8 cellular contexts compared by ENCODE assay signal in the genomic region with DNA sequence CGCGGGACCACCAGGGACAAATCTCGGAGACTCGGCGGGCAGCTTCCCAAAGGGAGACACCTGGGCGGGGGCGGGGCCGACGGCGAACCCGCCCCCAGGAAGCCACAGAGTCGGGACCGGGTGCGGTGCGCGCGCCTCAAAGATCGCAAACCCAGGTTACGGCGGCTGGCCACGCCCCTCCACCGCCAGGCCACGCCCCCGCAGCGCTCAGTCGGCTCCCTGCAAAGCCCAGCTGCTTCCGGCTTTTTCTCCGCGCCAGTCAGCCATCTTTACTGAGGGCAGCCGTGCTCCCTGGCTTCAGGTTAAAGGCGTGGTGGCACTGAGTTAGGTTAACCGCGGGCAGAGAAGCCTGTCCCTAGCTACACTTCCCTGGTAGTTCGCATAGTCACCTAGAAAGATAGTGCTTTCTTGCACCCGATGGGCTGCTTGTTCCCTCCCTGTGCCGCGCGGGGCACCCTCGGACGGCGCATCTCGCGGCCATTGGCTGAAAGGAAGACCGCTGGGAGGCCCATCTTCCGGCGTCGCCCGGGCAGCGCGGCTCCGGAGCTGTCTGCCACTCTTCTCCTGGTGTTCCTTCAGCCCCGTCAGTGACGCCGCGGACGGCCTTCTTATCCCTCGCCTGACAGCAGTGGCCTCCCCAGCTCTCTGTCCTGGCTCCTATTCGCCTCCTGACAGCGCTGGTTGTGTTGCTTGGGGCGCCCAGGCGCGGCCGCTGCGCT. TPM values are rescaled to one million over a fixed set of nuclear protein-coding genes. Genes with fewer than 3 reads are reported as not detected.
DNase-seq lines count a peak whose midpoint lies in the region; ATAC-seq, FAIRE-seq and TF ChIP-seq lines count a peak whose summit lies in the region.

A gene with protein sequence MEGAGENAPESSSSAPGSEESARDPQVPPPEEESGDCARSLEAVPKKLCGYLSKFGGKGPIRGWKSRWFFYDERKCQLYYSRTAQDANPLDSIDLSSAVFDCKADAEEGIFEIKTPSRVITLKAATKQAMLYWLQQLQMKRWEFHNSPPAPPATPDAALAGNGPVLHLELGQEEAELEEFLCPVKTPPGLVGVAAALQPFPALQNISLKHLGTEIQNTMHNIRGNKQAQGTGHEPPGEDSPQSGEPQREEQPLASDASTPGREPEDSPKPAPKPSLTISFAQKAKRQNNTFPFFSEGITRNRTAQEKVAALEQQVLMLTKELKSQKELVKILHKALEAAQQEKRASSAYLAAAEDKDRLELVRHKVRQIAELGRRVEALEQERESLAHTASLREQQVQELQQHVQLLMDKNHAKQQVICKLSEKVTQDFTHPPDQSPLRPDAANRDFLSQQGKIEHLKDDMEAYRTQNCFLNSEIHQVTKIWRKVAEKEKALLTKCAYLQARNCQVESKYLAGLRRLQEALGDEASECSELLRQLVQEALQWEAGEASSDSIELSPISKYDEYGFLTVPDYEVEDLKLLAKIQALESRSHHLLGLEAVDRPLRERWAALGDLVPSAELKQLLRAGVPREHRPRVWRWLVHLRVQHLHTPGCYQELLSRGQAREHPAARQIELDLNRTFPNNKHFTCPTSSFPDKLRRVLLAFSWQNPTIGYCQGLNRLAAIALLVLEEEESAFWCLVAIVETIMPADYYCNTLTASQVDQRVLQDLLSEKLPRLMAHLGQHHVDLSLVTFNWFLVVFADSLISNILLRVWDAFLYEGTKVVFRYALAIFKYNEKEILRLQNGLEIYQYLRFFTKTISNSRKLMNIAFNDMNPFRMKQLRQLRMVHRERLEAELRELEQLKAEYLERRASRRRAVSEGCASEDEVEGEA (minus strand): TSS at position 72 of the 719 bp plus-strand sequence. CDS start 108 bp downstream, outside the sequence.

- no peaks in the 10 kb centered on the region for H3K27me3 ChIP-seq in SU-DHL-6 (ENCODE audit: low read length)
- H3K27me3 ChIP-seq in adipocyte (replicated peaks; ENCODE audit: control insufficient read depth, insufficient read depth, low read length) = no peaks in the 10 kb centered on the region
- no peaks in the 10 kb centered on the region for H3K27me3 ChIP-seq in cardiac muscle cell
- no peaks in the 10 kb centered on the region for H3K27me3 ChIP-seq in parathyroid adenoma (ENCODE audit: control insufficient read depth, insufficient read depth, low read length)
- no peaks in the 10 kb centered on the region for H3K27me3 ChIP-seq in tibial artery

- peak; percentile 66 for FAIRE-seq in GM12891 (lab: Jason Lieb, UNC)

- DNase-seq in GM12891 (ENCODE audit: insufficient read length, low spot score) (peak; percentile 97), NCI-H1417 (lab: John Stamatoyannopoulos, UW) (peak; percentile 90 to 99 (median 99)), adipocyte (ENCODE audit: low read depth) (peak; percentile 96), cardiac muscle cell (ENCODE audit: low read depth in 1 of 2, low spot score in 1 of 2) (peak; percentile 93 to 96), tibial artery (peak; percentile 95 to 97)

- H3K4me2 ChIP-seq in SU-DHL-6 (ENCODE audit: low read depth, low read length, poor library complexity, severe bottlenecking) = peak within 1 kb of the TSS; percentile 78
- peak within 1 kb of the TSS; percentile 95 for H3K4me2 ChIP-seq in parathyroid adenoma (ENCODE audit: low read length)

- H3K9me3 ChIP-seq in SU-DHL-6 (ENCODE audit: insufficient read depth, low read length) (no peaks in the 10 kb centered on the region), adipocyte (ENCODE audit: control insufficient read depth, low read length) (no peaks in the 10 kb centered on the region), cardiac muscle cell (ENCODE audit: low read depth) (no peaks in the 10 kb centered on the region), parathyroid adenoma (ENCODE audit: control insufficient read depth, low read length) (no peaks in the 10 kb centered on the region), tibial artery (no peaks in the 10 kb centered on the region)

- intact Hi-C loops in tibial artery (cut with DNase I; ENCODE audit: low total_unique reads) = loop anchor here (5.0 to 10.0 kb wide), 2 partner anchors 201 to 333 kb away; a partner anchor contains a TSS

- peak within 1 kb of the TSS; percentile 71 for H3K9ac ChIP-seq in SU-DHL-6 (ENCODE audit: low read length)
- H3K9ac ChIP-seq in adipocyte (ENCODE audit: low read length) = peak within 1 kb of the TSS; percentile 93
- H3K9ac ChIP-seq in parathyroid adenoma = no peak within 1 kb of the TSS

- H3K79me2 ChIP-seq in SU-DHL-6 (ENCODE audit: insufficient read depth, low read length) = no peaks in the 10 kb centered on the region
- H3K79me2 ChIP-seq in parathyroid adenoma = no peaks in the 10 kb centered on the region

- H3K9me2 ChIP-seq in SU-DHL-6 (replicated peaks; ENCODE audit: insufficient read depth, low read length) = no peaks in the 10 kb centered on the region

- H3K4me3 ChIP-seq in SU-DHL-6 (ENCODE audit: insufficient read depth, low read length, poor library complexity, severe bottlenecking) (peak within 1 kb of the TSS; percentile 76), adipocyte (ENCODE audit: low read length) (peak within 1 kb of the TSS; percentile 95), cardiac muscle cell (peak within 1 kb of the TSS; percentile 80), parathyroid adenoma (ENCODE audit: low read depth, low read length) (peak within 1 kb of the TSS; percentile 90), tibial artery (peak within 1 kb of the TSS; percentile 71 to 76)

- peak within 1 kb of the TSS; percentile 96 for H3K27ac ChIP-seq in SU-DHL-6 (ENCODE audit: low read depth, low read length)
- peak within 1 kb of the TSS; percentile 88 for H3K27ac ChIP-seq in cardiac muscle cell
- peak within 1 kb of the TSS; percentile 86 for H3K27ac ChIP-seq in parathyroid adenoma
- H3K27ac ChIP-seq in tibial artery = peak within 1 kb of the TSS; percentile 94

- no peaks in the 10 kb centered on the region for H3K36me3 ChIP-seq in SU-DHL-6 (ENCODE audit: low read length)
- no peaks in the 10 kb centered on the region for H3K36me3 ChIP-seq in adipocyte (ENCODE audit: control insufficient read depth, insufficient read depth, low read length, severe bottlenecking)
- no peaks in the 10 kb centered on the region for H3K36me3 ChIP-seq in cardiac muscle cell
- no peaks in the 10 kb centered on the region for H3K36me3 ChIP-seq in parathyroid adenoma (ENCODE audit: control insufficient read depth, insufficient read depth, low read length)
- peaks cover 0 to 5% (median 0%) of the 10 kb centered on the region in 3 donors for H3K36me3 ChIP-seq in tibial artery

- H4K20me1 ChIP-seq in SU-DHL-6 (ENCODE audit: low read depth, low read length) = no peaks in the 10 kb centered on the region

- TF ChIP-seq CTCF in SU-DHL-6 (IDR thresholded peaks at IDR 0.05; ENCODE audit: insufficient read depth, low read length, poor library complexity, severe bottlenecking) (no peak), cardiac muscle cell (IDR thresholded peaks at IDR 0.05; ENCODE audit: low read depth, low read length) (peak; percentile 28), parathyroid adenoma (IDR thresholded peaks at IDR 0.05) (peak; percentile 19), tibial artery (IDR thresholded peaks at IDR 0.05) (peak in 1 of 2 experiments; percentile 12)

- peak; percentile 91 for ATAC-seq in HG02798 (IDR thresholded peaks at IDR 0.05; ENCODE audit: poor library complexity, unreplicated experiment)

- peak; percentile 58; the same call in 1 of the 2 replicates for TF ChIP-seq POLR2A in GM12891 (IDR thresholded peaks at IDR 0.05; ENCODE audit: low read depth, low read length)

- H2AFZ ChIP-seq in SU-DHL-6 (ENCODE audit: low read depth, low read length, severe bottlenecking) = peak within 1 kb of the TSS; percentile 94
- H2AFZ ChIP-seq in parathyroid adenoma = peak within 1 kb of the TSS; percentile 96

- peaks cover 13% of the 10 kb centered on the region for H3F3A ChIP-seq in SU-DHL-6 (ENCODE audit: insufficient read depth)

- H3K4me1 ChIP-seq in adipocyte (ENCODE audit: control insufficient read depth, insufficient read depth, low read length) (peaks cover 26% of the 10 kb centered on the region), cardiac muscle cell (ENCODE audit: low read depth) (no peaks in the 10 kb centered on the region), parathyroid adenoma (no peaks in the 10 kb centered on the region), tibial artery (peaks cover 0 to 20% (median 13%) of the 10 kb centered on the region in 4 donors)

TF ChIP-seq in GM12891, 5 proteins besides CTCF, POLR2A, EP300 and RAD21:
- TF ChIP-seq POLR2AphosphoS5 (IDR thresholded peaks at IDR 0.05; ENCODE audit: low read depth, low read length) = 0 out of 2 replicates have a peak, but pooled peaks have one; percentile 27
- peak; percentile 25; the same call in 1 of the 2 replicates for TF ChIP-seq TAF1 (IDR thresholded peaks at IDR 0.05; ENCODE audit: low read depth, low read length)
- TF ChIP-seq POU2F2 (IDR thresholded peaks at IDR 0.05; ENCODE audit: low read depth, low read length) = no peak

RNA-seq across cellular contexts. Expression of the gene that starts here (rescaled TPM):
- 0.58 TPM for polyA plus RNA-seq in GM12891 (2012; ENCODE audit: low read depth, missing spikeins)
- total RNA-seq in cardiac muscle cell = 2.7 and 5.5 TPM in 2 replicates
- polyA plus RNA-seq in cardiac muscle cell = 3.0 and 5.1 TPM in 2 replicates

Comparison
In these comparisons a context has a peak if more than half of its experiments do, and no peak if none do; other contexts are left out.
1. Peak in every context shown above with its lines: DNase-seq, ATAC-seq, H3K4me3 ChIP-seq and H3K27ac ChIP-seq.